ENCODE assay signal across 16 cellular contexts in the genomic region with DNA sequence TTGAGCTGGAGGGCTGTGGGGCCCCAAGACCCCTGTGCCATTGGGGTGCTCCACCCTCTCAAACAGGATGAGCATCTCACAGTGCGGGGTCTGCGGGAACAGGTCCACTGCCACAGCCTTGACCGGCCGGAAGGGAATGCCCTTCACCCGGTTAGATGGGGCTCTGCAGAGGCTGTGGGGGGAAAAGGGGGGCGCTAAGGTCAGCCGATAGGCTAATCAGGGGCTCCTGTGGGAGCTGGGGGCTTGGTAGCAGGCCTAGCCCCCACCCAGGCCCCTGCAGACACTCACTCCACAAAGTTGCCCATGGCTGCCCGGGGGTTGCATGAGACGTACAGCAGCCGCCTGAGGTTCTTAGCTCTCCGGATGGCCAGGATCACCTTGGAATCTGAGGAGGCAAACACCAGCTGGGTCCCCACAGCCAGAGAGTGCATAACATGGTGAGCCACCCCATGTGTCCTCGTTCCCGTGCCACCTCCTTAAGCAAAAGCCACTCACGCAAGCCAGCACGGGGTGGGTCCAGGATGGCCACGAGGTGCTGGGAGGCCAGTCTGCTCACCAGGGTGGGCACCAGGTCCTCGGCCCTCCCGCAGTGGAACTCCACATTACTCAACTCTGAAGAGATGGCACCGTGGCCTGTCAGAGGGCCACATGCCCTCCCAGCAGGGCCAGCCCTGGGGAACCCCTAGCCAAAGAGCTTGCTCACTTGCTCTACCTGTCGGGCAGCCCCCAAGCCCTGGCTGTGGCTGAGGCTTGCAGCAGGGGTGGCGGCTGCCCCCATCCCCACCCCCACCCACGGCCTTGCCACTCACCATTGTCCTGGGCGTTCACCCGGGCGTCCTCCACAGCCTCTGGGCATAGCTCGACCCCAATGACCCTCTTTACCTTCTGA. TPM values are rescaled to one million over a fixed set of nuclear protein-coding genes. Genes with fewer than 3 reads are reported as not detected.
DNase-seq lines count a peak whose midpoint lies in the region; ATAC-seq and TF ChIP-seq lines count a peak whose summit lies in the region.
"Had no signal": no experiment of that assay in that cellular context is flagged by ENCODE, and none has a peak within 500 bp of the region (broad histone marks: within the 10 kb centered on the region; RNA-seq: fewer than 3 reads in every experiment).

No MANE protein-coding gene starts in this region.

- POLR2A ChIA-PET in activated CD4-positive, alpha-beta memory T cell treated with anti-CD3 and anti-CD28 coated beads for 36 hours (lab: Charles Lee): no interaction called here
- POLR2A ChIA-PET in activated CD4-positive, alpha-beta memory T cell treated with anti-CD3 and anti-CD28 coated beads, Interleukin-2, amount 10 ng/mL, durations not matched to agents 7 days and 5 days (lab: Charles Lee): interaction anchor here (0.8 to 3.9 kb wide), 2 partner anchors 11 kb away, joined by 3 to 21 read pairs; no protein-coding TSS in a partner anchor

- intact Hi-C loops in activated CD4-positive, alpha-beta memory T cell treated with anti-CD3 and anti-CD28 coated beads for 36 hours (cut with micrococcal nuclease): no loop called here

- H3K27ac ChIP-seq in WERI-Rb-1: peak overlapping the region; percentile 31
- peak overlapping the region; percentile 41 for H3K27ac ChIP-seq in endodermal cell (ENCODE audit: low read depth, low read length)

- H3K9me3 Mint-ChIP-seq in activated CD4-positive, alpha-beta memory T cell treated with anti-CD3 and anti-CD28 coated beads for 36 hours: no peaks in the 10 kb centered on the region
- H3K9me3 Mint-ChIP-seq in activated CD4-positive, alpha-beta memory T cell treated with anti-CD3 and anti-CD28 coated beads, Interleukin-2, amount 10 ng/mL, durations not matched to agents 7 days and 5 days: no peaks in the 10 kb centered on the region
- no peaks in the 10 kb centered on the region for H3K9me3 Mint-ChIP-seq in endodermal cell
- H3K9me3 Mint-ChIP-seq in stimulated activated effector memory CD8-positive, alpha-beta T cell treated with anti-CD3 and anti-CD28 coated beads, Interleukin-12 subunit alpha, Interleukin-12 subunit beta, amount 100 ng/mL, for 72 hours: no peaks in the 10 kb centered on the region
- H3K9me3 Mint-ChIP-seq: CD8-positive, alpha-beta memory T cell; naive thymus-derived CD4-positive, alpha-beta T cell; T-cell had no signal

- CTCF ChIA-PET in activated CD4-positive, alpha-beta memory T cell treated with anti-CD3 and anti-CD28 coated beads for 36 hours (lab: Charles Lee): interaction anchor here (0.6 to 1.2 kb wide), 3 partner anchors 11 to 148 kb away, joined by 3 to 4 read pairs (median 3); no protein-coding TSS in a partner anchor
- CTCF ChIA-PET in activated CD4-positive, alpha-beta memory T cell treated with anti-CD3 and anti-CD28 coated beads, Interleukin-2, amount 10 ng/mL, durations not matched to agents 7 days and 5 days (lab: Charles Lee): interaction anchor here (1.3 kb wide), 1 partner anchor 12 kb away, joined by 4 read pairs; no protein-coding TSS in a partner anchor

- peak overlapping the region; percentile 81 for H3K27ac Mint-ChIP-seq in activated CD4-positive, alpha-beta memory T cell treated with anti-CD3 and anti-CD28 coated beads for 36 hours
- no peak overlapping the region for H3K27ac Mint-ChIP-seq in activated CD4-positive, alpha-beta memory T cell treated with anti-CD3 and anti-CD28 coated beads, Interleukin-2, amount 10 ng/mL, durations not matched to agents 7 days and 5 days
- no peak overlapping the region for H3K27ac Mint-ChIP-seq in endodermal cell
- peak overlapping the region; percentile 97 for H3K27ac Mint-ChIP-seq in stimulated activated effector memory CD8-positive, alpha-beta T cell treated with anti-CD3 and anti-CD28 coated beads, Interleukin-12 subunit alpha, Interleukin-12 subunit beta, amount 100 ng/mL, for 72 hours

- TF ChIP-seq CTCF in WERI-Rb-1 (IDR thresholded peaks at IDR 0.05; ENCODE audit: low read depth, low read length) (no peak), endodermal cell (conservative IDR thresholded peaks at IDR 0.05) (no peak)

- peaks cover 23% of the 10 kb centered on the region for H3K36me3 Mint-ChIP-seq in activated CD4-positive, alpha-beta memory T cell treated with anti-CD3 and anti-CD28 coated beads for 36 hours
- H3K36me3 Mint-ChIP-seq in activated CD4-positive, alpha-beta memory T cell treated with anti-CD3 and anti-CD28 coated beads, Interleukin-2, amount 10 ng/mL, durations not matched to agents 7 days and 5 days (ENCODE audit: low read depth): peaks cover 51% of the 10 kb centered on the region
- H3K36me3 Mint-ChIP-seq in endodermal cell (ENCODE audit: low read depth): peaks cover 28% of the 10 kb centered on the region
- H3K36me3 Mint-ChIP-seq in stimulated activated effector memory CD8-positive, alpha-beta T cell treated with anti-CD3 and anti-CD28 coated beads, Interleukin-12 subunit alpha, Interleukin-12 subunit beta, amount 100 ng/mL, for 72 hours: peaks cover 99% of the 10 kb centered on the region

- no peak for ATAC-seq in stimulated activated effector memory CD8-positive, alpha-beta T cell treated with anti-CD3 and anti-CD28 coated beads, Interleukin-12 subunit alpha, Interleukin-12 subunit beta, amount 100 ng/mL, for 72 hours
- ATAC-seq: left lobe of liver; naive thymus-derived CD4-positive, alpha-beta T cell; T-cell had no signal

- no peaks in the 10 kb centered on the region for H3K4me1 ChIP-seq in endodermal cell (ENCODE audit: control insufficient read depth, insufficient read depth, low read length)

- H3K27me3 ChIP-seq in WERI-Rb-1 (ENCODE audit: insufficient read depth, low read depth, severe bottlenecking) (no peaks in the 10 kb centered on the region), endodermal cell (ENCODE audit: control insufficient read depth, insufficient read depth, low read length, poor library complexity, severe bottlenecking) (no peaks in the 10 kb centered on the region)

- H3K27me3 Mint-ChIP-seq in activated CD4-positive, alpha-beta memory T cell treated with anti-CD3 and anti-CD28 coated beads for 36 hours: no peaks in the 10 kb centered on the region
- H3K27me3 Mint-ChIP-seq in activated CD4-positive, alpha-beta memory T cell treated with anti-CD3 and anti-CD28 coated beads, Interleukin-2, amount 10 ng/mL, durations not matched to agents 7 days and 5 days: no peaks in the 10 kb centered on the region
- H3K27me3 Mint-ChIP-seq in endodermal cell (ENCODE audit: insufficient read depth): no peaks in the 10 kb centered on the region
- H3K27me3 Mint-ChIP-seq: CD8-positive, alpha-beta memory T cell; T-cell had no signal

- H3K4me3 ChIP-seq in WERI-Rb-1 (ENCODE audit: low read depth, low read length): no peak overlapping the region
- H3K4me3 ChIP-seq in endodermal cell (ENCODE audit: low read length): no peak overlapping the region

- H3K9me3 ChIP-seq in WERI-Rb-1 (ENCODE audit: severe bottlenecking) (no peaks in the 10 kb centered on the region), endodermal cell (ENCODE audit: control insufficient read depth, low read length) (no peaks in the 10 kb centered on the region)

- no peak overlapping the region for H3K4me3 Mint-ChIP-seq in activated CD4-positive, alpha-beta memory T cell treated with anti-CD3 and anti-CD28 coated beads for 36 hours
- no peak overlapping the region for H3K4me3 Mint-ChIP-seq in activated CD4-positive, alpha-beta memory T cell treated with anti-CD3 and anti-CD28 coated beads, Interleukin-2, amount 10 ng/mL, durations not matched to agents 7 days and 5 days
- H3K4me3 Mint-ChIP-seq in endodermal cell: no peak overlapping the region
- no peak overlapping the region for H3K4me3 Mint-ChIP-seq in stimulated activated effector memory CD8-positive, alpha-beta T cell treated with anti-CD3 and anti-CD28 coated beads, Interleukin-12 subunit alpha, Interleukin-12 subunit beta, amount 100 ng/mL, for 72 hours
- H3K4me3 Mint-ChIP-seq: T-cell had no signal

- no peak for DNase-seq in activated CD4-positive, alpha-beta memory T cell treated with anti-CD3 and anti-CD28 coated beads for 36 hours
- no peak for DNase-seq in activated CD4-positive, alpha-beta memory T cell treated with anti-CD3 and anti-CD28 coated beads, Interleukin-2, amount 10 ng/mL, durations not matched to agents 7 days and 5 days
- DNase-seq in WERI-Rb-1 (no peak), endodermal cell (no peak), iPS-NIHi7 (ENCODE audit: extremely low spot score) (no peak), SW480 (ENCODE audit: low spot score) (no peak), activated gamma-delta T cell (lab: John Stamatoyannopoulos, UW) (no peak)
- DNase-seq in stimulated activated effector memory CD8-positive, alpha-beta T cell treated with anti-CD3 and anti-CD28 coated beads, Interleukin-12 subunit alpha, Interleukin-12 subunit beta, amount 100 ng/mL, for 72 hours (ENCODE audit: low spot score in 2 of 2): no peak
- DNase-seq: MV-4-11; naive thymus-derived CD4-positive, alpha-beta T cell; NCI-H2107; NCI-H774; T-cell had no signal

- 96% methylated on average over 12 to 26 of the region's 26 CpGs for WGBS in endodermal cell (ENCODE audit: insufficient coverage in 1 of 2, insufficient read length in 1 of 2), 2 experiments

- H3K4me1 Mint-ChIP-seq in activated CD4-positive, alpha-beta memory T cell treated with anti-CD3 and anti-CD28 coated beads for 36 hours (ENCODE audit: low read depth): peaks cover 19% of the 10 kb centered on the region
- peaks cover 28% of the 10 kb centered on the region for H3K4me1 Mint-ChIP-seq in activated CD4-positive, alpha-beta memory T cell treated with anti-CD3 and anti-CD28 coated beads, Interleukin-2, amount 10 ng/mL, durations not matched to agents 7 days and 5 days
- H3K4me1 Mint-ChIP-seq in endodermal cell: no peaks in the 10 kb centered on the region
- peaks cover 44% of the 10 kb centered on the region for H3K4me1 Mint-ChIP-seq in stimulated activated effector memory CD8-positive, alpha-beta T cell treated with anti-CD3 and anti-CD28 coated beads, Interleukin-12 subunit alpha, Interleukin-12 subunit beta, amount 100 ng/mL, for 72 hours

- H3K36me3 ChIP-seq in WERI-Rb-1 (peaks cover 89% of the 10 kb centered on the region), endodermal cell (ENCODE audit: control insufficient read depth, insufficient read depth, low read length) (peaks cover 49% of the 10 kb centered on the region)

- H3K9ac ChIP-seq in endodermal cell (ENCODE audit: extremely low read depth, low read length, poor library complexity, severe bottlenecking): no peak overlapping the region

RNA-seq across cellular contexts. Expression of a gene that starts 3.0 kb away (rescaled TPM):
- 100 to 1,000 TPM; 359 to 372 TPM for total RNA-seq in activated CD4-positive, alpha-beta memory T cell treated with anti-CD3 and anti-CD28 coated beads for 36 hours
- total RNA-seq in activated CD4-positive, alpha-beta memory T cell treated with anti-CD3 and anti-CD28 coated beads, Interleukin-2, amount 10 ng/mL, durations not matched to agents 7 days and 5 days: 100 to 1,000 TPM; 176 to 181 TPM
- 100 to 1,000 TPM; 320 to 415 TPM for total RNA-seq in endodermal cell
- 514 TPM for polyA plus RNA-seq in endodermal cell (2013, experiment 1 of 2)
- polyA plus RNA-seq in endodermal cell (2013, experiment 2 of 2): 506 TPM

RNA-seq across cellular contexts. Expression of a gene that starts 4.2 kb away (rescaled TPM):
- 10 to 100 TPM; 70.6 to 75.8 TPM for total RNA-seq in activated CD4-positive, alpha-beta memory T cell treated with anti-CD3 and anti-CD28 coated beads for 36 hours
- total RNA-seq in activated CD4-positive, alpha-beta memory T cell treated with anti-CD3 and anti-CD28 coated beads, Interleukin-2, amount 10 ng/mL, durations not matched to agents 7 days and 5 days: 10 to 100 TPM; 71.8 to 75.2 TPM
- total RNA-seq in endodermal cell: 10 to 100 TPM; 45.6 to 55.2 TPM
- 44.3 TPM for polyA plus RNA-seq in endodermal cell (2013, experiment 1 of 2)
- 33.8 TPM for polyA plus RNA-seq in endodermal cell (2013, experiment 2 of 2)

RNA-seq across cellular contexts. Expression of a gene that starts 18.7 kb away (rescaled TPM):
- total RNA-seq in activated CD4-positive, alpha-beta memory T cell treated with anti-CD3 and anti-CD28 coated beads for 36 hours: 10 to 100 TPM; 46.3 to 46.5 TPM
- 10 to 100 TPM; 44.2 to 48.3 TPM for total RNA-seq in activated CD4-positive, alpha-beta memory T cell treated with anti-CD3 and anti-CD28 coated beads, Interleukin-2, amount 10 ng/mL, durations not matched to agents 7 days and 5 days
- 10 to 100 TPM; 82.2 to 82.3 TPM for total RNA-seq in endodermal cell
- 70.4 TPM for polyA plus RNA-seq in endodermal cell (2013, experiment 1 of 2)
- 56.8 TPM for polyA plus RNA-seq in endodermal cell (2013, experiment 2 of 2)

RNA-seq across cellular contexts. Expression of a gene that starts 32.8 kb away (rescaled TPM):
- 10 to 100 TPM; 33.4 to 34.3 TPM for total RNA-seq in activated CD4-positive, alpha-beta memory T cell treated with anti-CD3 and anti-CD28 coated beads for 36 hours
- total RNA-seq in activated CD4-positive, alpha-beta memory T cell treated with anti-CD3 and anti-CD28 coated beads, Interleukin-2, amount 10 ng/mL, durations not matched to agents 7 days and 5 days: 10 to 100 TPM; 40.4 to 41.1 TPM
- total RNA-seq in endodermal cell: 10 to 100 TPM; 61.3 to 76.1 TPM
- 43.6 TPM for polyA plus RNA-seq in endodermal cell (2013, experiment 1 of 2)
- 34.4 TPM for polyA plus RNA-seq in endodermal cell (2013, experiment 2 of 2)

RNA-seq across cellular contexts. Expression of a gene that starts 38.0 kb away (rescaled TPM):
- total RNA-seq in activated CD4-positive, alpha-beta memory T cell treated with anti-CD3 and anti-CD28 coated beads for 36 hours: under 1 TPM in 1 of 2 experiments, not detected in 1; 0.52 TPM
- total RNA-seq in activated CD4-positive, alpha-beta memory T cell treated with anti-CD3 and anti-CD28 coated beads, Interleukin-2, amount 10 ng/mL, durations not matched to agents 7 days and 5 days: under 1 TPM; 0.33 to 0.76 TPM
- not detected for total RNA-seq in endodermal cell
- polyA plus RNA-seq in endodermal cell (2013, experiment 1 of 2): 2.2 TPM
- polyA plus RNA-seq in endodermal cell (2013, experiment 2 of 2): 0.87 TPM
- total RNA-seq: A673; CD8-positive, alpha-beta memory T cell; left lobe of liver; naive thymus-derived CD4-positive, alpha-beta T cell had no signal
- polyA plus RNA-seq: CD8-positive, alpha-beta memory T cell; naive thymus-derived CD4-positive, alpha-beta T cell had no signal

Comparison
In these comparisons a context has a peak if more than half of its experiments do, and no peak if none do; other contexts are left out.
1. H3K27ac Mint-ChIP-seq: peak in activated CD4-positive, alpha-beta memory T cell treated with anti-CD3 and anti-CD28 coated beads for 36 hours (single experiment) and stimulated activated effector memory CD8-positive, alpha-beta T cell treated with anti-CD3 and anti-CD28 coated beads, Interleukin-12 subunit alpha, Interleukin-12 subunit beta, amount 100 ng/mL, for 72 hours (single experiment); none in activated CD4-positive, alpha-beta memory T cell treated with anti-CD3 and anti-CD28 coated beads, Interleukin-2, amount 10 ng/mL, durations not matched to agents 7 days and 5 days (single experiment) and endodermal cell (single experiment).